ENCODE assay signal across 8 cellular contexts in genomic region chr9:127589955-127590370, GRCh38. TPM values are rescaled to one million over a fixed set of nuclear protein-coding genes. Genes with fewer than 3 reads are reported as not detected.
A peak's percentile ranks its signal among the peaks of the same experiment; 100 is the strongest.
DNase-seq lines count a peak whose midpoint lies in the region; ATAC-seq and TF ChIP-seq lines count a peak whose summit lies in the region.

No MANE protein-coding gene starts in this region.

- ATAC-seq in HG03108 (IDR thresholded peaks at IDR 0.05; ENCODE audit: unreplicated experiment) (no peak), GM21723 (IDR thresholded peaks at IDR 0.05; ENCODE audit: unreplicated experiment) (no peak)

- TF ChIP-seq CTCF in AG09309 (IDR thresholded peaks at IDR 0.05; ENCODE audit: control insufficient read depth, insufficient read depth, low read depth, low read length, missing control alignments) = peak; percentile 84
- TF ChIP-seq CTCF in GM12873 (IDR thresholded peaks at IDR 0.05; ENCODE audit: insufficient read depth, low read depth, low read length, missing control alignments) = peak; percentile 78
- peak; percentile 94 for TF ChIP-seq CTCF in fibroblast of villous mesenchyme (IDR thresholded peaks at IDR 0.05; ENCODE audit: insufficient read depth, low read depth, low read length)

- DNase-seq in AG09309 (ENCODE audit: low read depth) = no peak
- DNase-seq in NCI-H2196 treated with DMSO at 0.1 percent for 48 hours (lab: John Stamatoyannopoulos, UW; ENCODE audit: unreplicated experiment) = peak; percentile 82
- DNase-seq in activated CD4-positive, alpha-beta T cell treated with anti-CD3 and anti-CD28 coated beads for 48 hours = peak; percentile 36
- DNase-seq in fibroblast of villous mesenchyme (ENCODE audit: low read depth) = peak; percentile 85
- peak; percentile 35 for DNase-seq in occipital lobe (lab: John Stamatoyannopoulos, UW)

- H3K4me3 ChIP-seq in AG09309 (ENCODE audit: control insufficient read depth, low read depth, low read length) (no peak overlapping the region), fibroblast of villous mesenchyme (ENCODE audit: low read depth, low read length) (no peak overlapping the region)

RNA-seq across cellular contexts. Expression of gene STXBP1, which starts 22.1 kb away (rescaled TPM):
- total RNA-seq in fibroblast of villous mesenchyme (12.6 and 19.9 TPM in 2 replicates), occipital lobe (78.5 TPM)
